19 cellular contexts compared by ENCODE assay signal in genomic region chr11:30329150-30329940, GRCh38. TPM values are rescaled to one million over a fixed set of nuclear protein-coding genes. Genes with fewer than 3 reads are reported as not detected.
DNase-seq lines count a peak whose midpoint lies in the region; ATAC-seq and FAIRE-seq lines count a peak whose summit lies in the region.
"Had no signal": no experiment of that assay in that cellular context is flagged by ENCODE, and none has a peak within 500 bp of the region (broad histone marks: within the 10 kb centered on the region; RNA-seq: fewer than 3 reads in every experiment).

No MANE protein-coding gene starts in this region.

- H3K4me1 Mint-ChIP-seq in activated T-cell treated with anti-CD3 and anti-CD28 coated beads, Interleukin-2, amount 50 U/mL, for 4 hours (ENCODE audit: low read depth) = peaks cover 58% of the 10 kb centered on the region
- H3K4me1 Mint-ChIP-seq in T-helper 17 cell = peaks cover 31% of the 10 kb centered on the region

- peak overlapping the region; percentile 77 for H3K27ac Mint-ChIP-seq in T-helper 17 cell
- H3K27ac Mint-ChIP-seq: activated CD4-positive, alpha-beta T cell treated with anti-CD3 and anti-CD28 coated beads, Interleukin-2, amount 10 ng/mL, durations not matched to agents 7 days and 5 days; dendritic cell treated with granulocyte-macrophage colony-stimulating factor and Interleukin-4, amounts not matched to agents 40 ng/mL and 50 ng/mL, for 4 days had no signal

- H3K9me3 Mint-ChIP-seq in activated T-cell treated with anti-CD3 and anti-CD28 coated beads, Interleukin-2, amount 50 U/mL, for 4 hours = no peaks in the 10 kb centered on the region
- H3K9me3 Mint-ChIP-seq: activated CD4-positive, alpha-beta T cell treated with anti-CD3 and anti-CD28 coated beads, Interleukin-2, amount 10 ng/mL, durations not matched to agents 7 days and 5 days; dendritic cell treated with granulocyte-macrophage colony-stimulating factor and Interleukin-4, amounts not matched to agents 40 ng/mL and 50 ng/mL, for 4 days had no signal

- DNase-seq in activated T-cell treated with anti-CD3 and anti-CD28 coated beads, Interleukin-2, amount 50 U/mL, for 4 hours = no peak
- DNase-seq in activated T-cell treated with anti-CD3 and anti-CD28 coated beads, Interleukin-2, amount 50 U/mL, for 1 hour = no peak
- DNase-seq in T-helper 17 cell (no peak), frontal cortex (ENCODE audit: low spot score in 2 of 2) (no peak), anterior cingulate cortex (lab: John Stamatoyannopoulos, UW) (no peak)
- no peak for DNase-seq in stimulated activated naive CD8-positive, alpha-beta T cell treated with anti-CD3 and anti-CD28 coated beads, Interleukin-15, Interleukin-2, amounts not matched to agents 100 U/mL and 50 U/mL, for 24 hours
- DNase-seq: activated CD4-positive, alpha-beta T cell treated with anti-CD3 and anti-CD28 coated beads, Interleukin-2, amount 10 ng/mL, durations not matched to agents 7 days and 5 days; activated effector memory CD4-positive, alpha-beta T cell treated with Interleukin-2 at 50 U/mL for 16 hours; head of caudate nucleus; NCI-H187 treated with DMSO at 0.1 percent for 48 hours; NCI-H446 treated with DMSO at 0.1 percent for 48 hours; stimulated activated CD4-positive, alpha-beta T cell treated with anti-CD3 and anti-CD28 coated beads, Interleukin-15, amount 100 ng/mL, for 24 hours; T-helper 9 cell had no signal

- peaks cover 32% of the 10 kb centered on the region for H3K36me3 Mint-ChIP-seq in activated T-cell treated with anti-CD3 and anti-CD28 coated beads, Interleukin-2, amount 50 U/mL, for 4 hours (ENCODE audit: insufficient read depth)
- peaks cover 5% of the 10 kb centered on the region for H3K36me3 Mint-ChIP-seq in T-helper 17 cell (ENCODE audit: low read depth)

- FAIRE-seq in frontal cortex (lab: Jason Lieb, UNC) = peak; percentile 3
- FAIRE-seq: G401.6, H54 had no signal

- no peaks in the 10 kb centered on the region for H3K9me3 ChIP-seq in T-helper 17 cell (ENCODE audit: control insufficient read depth, low read length, poor library complexity, severe bottlenecking)

- H3K27me3 Mint-ChIP-seq in activated T-cell treated with anti-CD3 and anti-CD28 coated beads, Interleukin-2, amount 50 U/mL, for 4 hours (ENCODE audit: low read depth) = no peaks in the 10 kb centered on the region
- H3K27me3 Mint-ChIP-seq in T-helper 17 cell = no peaks in the 10 kb centered on the region
- H3K27me3 Mint-ChIP-seq: activated CD4-positive, alpha-beta T cell treated with anti-CD3 and anti-CD28 coated beads, Interleukin-2, amount 10 ng/mL, durations not matched to agents 7 days and 5 days; dendritic cell treated with granulocyte-macrophage colony-stimulating factor and Interleukin-4, amounts not matched to agents 40 ng/mL and 50 ng/mL, for 4 days had no signal

- H3K4me3 Mint-ChIP-seq in activated T-cell treated with anti-CD3 and anti-CD28 coated beads, Interleukin-2, amount 50 U/mL, for 4 hours = no peak overlapping the region
- H3K4me3 Mint-ChIP-seq in T-helper 17 cell = no peak overlapping the region
- H3K4me3 Mint-ChIP-seq: activated CD4-positive, alpha-beta T cell treated with anti-CD3 and anti-CD28 coated beads, Interleukin-2, amount 10 ng/mL, durations not matched to agents 7 days and 5 days; dendritic cell treated with granulocyte-macrophage colony-stimulating factor and Interleukin-4, amounts not matched to agents 40 ng/mL and 50 ng/mL, for 4 days had no signal

- peak; percentile 76 to 85 for ATAC-seq in activated T-cell treated with anti-CD3 and anti-CD28 coated beads, Interleukin-2, amount 50 U/mL, for 4 hours
- ATAC-seq in T-helper 17 cell = no peak
- peak; percentile 72 for ATAC-seq in stimulated activated naive CD8-positive, alpha-beta T cell treated with anti-CD3 and anti-CD28 coated beads, Interleukin-15, Interleukin-2, amounts not matched to agents 100 U/mL and 50 U/mL, for 24 hours
- no peak for ATAC-seq in HG03196 (IDR thresholded peaks at IDR 0.05; ENCODE audit: unreplicated experiment)
- ATAC-seq in HG03442 (IDR thresholded peaks at IDR 0.05; ENCODE audit: unreplicated experiment) = no peak
- ATAC-seq: esophagus mucosa had no signal

RNA-seq across cellular contexts. Expression of gene ARL14EP, which starts 6.4 kb away (rescaled TPM):
- 10 to 100 TPM; 25.4 to 32.5 (median 30.8) TPM for total RNA-seq in activated T-cell treated with anti-CD3 and anti-CD28 coated beads, Interleukin-2, amount 50 U/mL, for 4 hours
- total RNA-seq in T-helper 17 cell = 10 to 100 TPM; 28.4 to 34.1 TPM
- 70.5 TPM for total RNA-seq in frontal cortex

Comparison
In these comparisons a context has a peak if more than half of its experiments do, and no peak if none do; other contexts are left out.
1. ATAC-seq: peak in activated T-cell treated with anti-CD3 and anti-CD28 coated beads, Interleukin-2, amount 50 U/mL, for 4 hours (2 of 2) and stimulated activated naive CD8-positive, alpha-beta T cell treated with anti-CD3 and anti-CD28 coated beads, Interleukin-15, Interleukin-2, amounts not matched to agents 100 U/mL and 50 U/mL, for 24 hours (single experiment); none in T-helper 17 cell (single experiment), HG03196 (single experiment) and HG03442 (single experiment).